ENCODE assay signal across 21 cellular contexts in genomic region chrX:128818690-128819089, GRCh38.
DNase-seq lines count a peak whose midpoint lies in the region; ATAC-seq, FAIRE-seq and TF ChIP-seq lines count a peak whose summit lies in the region.
"Had no signal": no experiment of that assay in that cellular context is flagged by ENCODE, and none has a peak within 500 bp of the region (broad histone marks: within the 10 kb centered on the region; RNA-seq: fewer than 3 reads in every experiment).

No MANE protein-coding gene starts in this region.

- no peaks in the 10 kb centered on the region for H3K36me3 ChIP-seq in HepG2 (replicated peaks in 1 of 2; ENCODE audit: control insufficient read depth in 1 of 2, insufficient read depth in 2 of 2, low read length in 2 of 2)
- no peaks in the 10 kb centered on the region for H3K36me3 ChIP-seq in right lobe of liver
- H3K36me3 ChIP-seq in pancreas, result no peaks in the 10 kb centered on the region
- H3K36me3 ChIP-seq in left ventricle myocardium inferior, result no peaks in the 10 kb centered on the region
- H3K36me3 ChIP-seq: HAP-1 had no signal

- CTCF ChIA-PET in HepG2 (lab: Yijun Ruan, JAX; ENCODE audit: low intra/inter-chr PET ratio, low total read pairs), result no interaction called here
- CTCF ChIA-PET in WTC11 (lab: Charles Lee), result interaction anchor here (1.6 kb wide), 2 partner anchors 37 to 55 kb away, joined by 4 to 6 read pairs; no protein-coding TSS in a partner anchor

- FAIRE-seq in HepG2 (lab: Jason Lieb, UNC) (no peak), pancreas (lab: Jason Lieb, UNC) (peak; percentile 75)
- FAIRE-seq: GM12891, GM18507, H54 had no signal

- WGBS in HepG2 (ENCODE audit: low lambda C conversion rate), result 36% methylated on average over 5 of the region's 5 CpGs
- 67% methylated on average over 5 of the region's 5 CpGs for WGBS in right lobe of liver (ENCODE audit: insufficient coverage, low coverage, low lambda C conversion rate, missing lambda C conversion rate)
- 69 to 73% methylated on average over 5 of the region's 5 CpGs for WGBS in pancreas, 2 donors

- H3K4me3 Mint-ChIP-seq in WTC11, result no peak overlapping the region
- no peak overlapping the region for H3K4me3 Mint-ChIP-seq in T-helper 17 cell
- H3K4me3 Mint-ChIP-seq: CD4-positive, alpha-beta memory T cell; HFFc6 had no signal

- no peaks in the 10 kb centered on the region for H3K9me3 Mint-ChIP-seq in WTC11
- H3K9me3 Mint-ChIP-seq: CD4-positive, alpha-beta memory T cell; HFFc6 had no signal

- no peaks in the 10 kb centered on the region for H3K27me3 Mint-ChIP-seq in WTC11 (ENCODE audit: low read depth)
- H3K27me3 Mint-ChIP-seq in T-helper 17 cell, result no peaks in the 10 kb centered on the region
- H3K27me3 Mint-ChIP-seq: CD4-positive, alpha-beta memory T cell had no signal

- peak; percentile 62; the same call in 2 of the 3 replicates for ATAC-seq in HepG2
- ATAC-seq in right lobe of liver, result no peak
- ATAC-seq in WTC11, result no peak
- no peak for ATAC-seq in pancreas
- no peak for ATAC-seq in T-helper 17 cell

- H3K9me3 ChIP-seq in HepG2 (ENCODE audit: low read length) (no peaks in the 10 kb centered on the region), right lobe of liver (no peaks in the 10 kb centered on the region), pancreas (no peaks in the 10 kb centered on the region), T-helper 17 cell (ENCODE audit: control insufficient read depth, low read length, poor library complexity, severe bottlenecking) (no peaks in the 10 kb centered on the region), left ventricle myocardium inferior (replicated peaks) (no peaks in the 10 kb centered on the region)
- H3K9me3 ChIP-seq: Caco-2, HAP-1 had no signal

- H3K4me2 ChIP-seq in HepG2 (ENCODE audit: low read depth, low read length), result no peak overlapping the region

- TF ChIP-seq EP300 in HepG2 (IDR thresholded peaks at IDR 0.05; ENCODE audit: low read depth in 2 of 2, low read length in 2 of 2) (no peak), HepG2 (CRISPR knock-in tag; IDR thresholded peaks at IDR 0.05; ENCODE audit: borderline replicate concordance) (no peak)

- intact Hi-C loops in HepG2 (cut with micrococcal nuclease; ENCODE audit: unreplicated experiment), result loop anchor here (5.0 to 10.0 kb wide), 3 partner anchors 156 to 544 kb away; no protein-coding TSS in a partner anchor
- intact Hi-C loops in right lobe of liver (cut with DNase I), result no loop called here
- intact Hi-C loops in pancreas (cut with DNase I), result no loop called here
- intact Hi-C loops in left ventricle myocardium inferior (cut with micrococcal nuclease), result no loop called here

- no peak for TF ChIP-seq RAD21 in HepG2 (CRISPR knock-in tag; IDR thresholded peaks at IDR 0.05)

- no peak overlapping the region for H3K27ac Mint-ChIP-seq in WTC11
- no peak overlapping the region for H3K27ac Mint-ChIP-seq in T-helper 17 cell
- H3K27ac Mint-ChIP-seq: CD4-positive, alpha-beta memory T cell; HFFc6 had no signal

- no peaks in the 10 kb centered on the region for H4K20me1 ChIP-seq in HepG2 (ENCODE audit: insufficient read depth, low read length)

- in situ Hi-C loops in HepG2 (cut with HindIII; ENCODE audit: extremely low pct_ligation_motif_present, low pct_unique_long_range_greater_than_20kb), result loop anchor here (25.0 kb wide), 1 partner anchor 294 kb away; no protein-coding TSS in a partner anchor

- TF ChIP-seq CTCF in HepG2 (CRISPR knock-in tag; IDR thresholded peaks at IDR 0.05) (no peak), right lobe of liver (IDR thresholded peaks at IDR 0.05) (no peak), WTC11 (IDR thresholded peaks at IDR 0.05) (no peak), pancreas (IDR thresholded peaks at IDR 0.05) (no peak), left ventricle myocardium inferior (IDR thresholded peaks at IDR 0.05; ENCODE audit: borderline replicate concordance) (no peak)

- POLR2A ChIA-PET in HepG2 (lab: Yijun Ruan, JAX) (no interaction called here), WTC11 (lab: Charles Lee) (no interaction called here)

- no peak overlapping the region for H2AFZ ChIP-seq in HepG2 (ENCODE audit: low read length)

- no peak for TF ChIP-seq POLR2A in HepG2 (IDR thresholded peaks at IDR 0.05; ENCODE audit: insufficient read depth in 1 of 2, low read depth in 2 of 2, low read length in 2 of 2)
- TF ChIP-seq POLR2A in right lobe of liver (IDR thresholded peaks at IDR 0.05), result no peak

- BruUV-seq in HepG2 (replicated peaks; lab: Mats Ljungman, UMichigan), result no TSS peak

- H3K4me3 ChIP-seq in HepG2 (replicated peaks in 1 of 3; ENCODE audit: insufficient read depth in 1 of 3, low read depth in 2 of 3, low read length in 3 of 3) (no peak overlapping the region), right lobe of liver (no peak overlapping the region), pancreas (no peak overlapping the region), left ventricle myocardium inferior (no peak overlapping the region)
- H3K4me3 ChIP-seq: HAP-1 had no signal

- H3K36me3 Mint-ChIP-seq in WTC11, result no peaks in the 10 kb centered on the region
- no peaks in the 10 kb centered on the region for H3K36me3 Mint-ChIP-seq in T-helper 17 cell (ENCODE audit: low read depth)
- H3K36me3 Mint-ChIP-seq: CD4-positive, alpha-beta memory T cell had no signal

- DNase-seq in HepG2 (ENCODE audit: low spot score), result peak; percentile 35
- no peak for DNase-seq in right lobe of liver
- DNase-seq in HT1080 (ENCODE audit: low read depth), result peak; percentile 0
- DNase-seq in WTC11 (ENCODE audit: low spot score), result no peak
- no peak for DNase-seq in pancreas
- DNase-seq in T-helper 17 cell, result no peak
- no peak for DNase-seq in medulla oblongata (ENCODE audit: extremely low spot score)
- no peak for DNase-seq in left ventricle myocardium inferior
- DNase-seq: 8988T; C1 segment of cervical spinal cord; Caco-2; CD4-positive, alpha-beta memory T cell; DMS153; DMS79 treated with DMSO at 0.1 percent for 48 hours; GF-D8; GOT3; HFFc6 had no signal

- H3K27me3 ChIP-seq in HepG2 (ENCODE audit: control insufficient read depth in 1 of 2, insufficient read depth in 2 of 2, low read length in 2 of 2), result no peaks in the 10 kb centered on the region
- no peaks in the 10 kb centered on the region for H3K27me3 ChIP-seq in right lobe of liver
- H3K27me3 ChIP-seq in pancreas, result no peaks in the 10 kb centered on the region
- no peaks in the 10 kb centered on the region for H3K27me3 ChIP-seq in left ventricle myocardium inferior (ENCODE audit: low read depth)

- H3K4me1 Mint-ChIP-seq in WTC11 (peaks cover 6% of the 10 kb centered on the region), T-helper 17 cell (no peaks in the 10 kb centered on the region)
- H3K4me1 Mint-ChIP-seq: CD4-positive, alpha-beta memory T cell had no signal

- H3K9ac ChIP-seq in HepG2 (ENCODE audit: insufficient read depth, low read depth, low read length), result no peak overlapping the region

- H3K79me2 ChIP-seq in HepG2 (ENCODE audit: insufficient read depth, low read length), result no peaks in the 10 kb centered on the region

- H3K4me1 ChIP-seq in HepG2 (ENCODE audit: insufficient read depth, low read length), result no peaks in the 10 kb centered on the region; the same call in 1 of the 2 replicates
- no peaks in the 10 kb centered on the region for H3K4me1 ChIP-seq in right lobe of liver
- H3K4me1 ChIP-seq in pancreas, result no peaks in the 10 kb centered on the region
- no peaks in the 10 kb centered on the region for H3K4me1 ChIP-seq in left ventricle myocardium inferior
- H3K4me1 ChIP-seq: Caco-2, HAP-1 had no signal

- H3K27ac ChIP-seq in HepG2 (ENCODE audit: extremely low read length, insufficient read depth, low read length), result no peak overlapping the region
- no peak overlapping the region for H3K27ac ChIP-seq in right lobe of liver
- no peak overlapping the region for H3K27ac ChIP-seq in pancreas
- H3K27ac ChIP-seq in left ventricle myocardium inferior (replicated peaks), result no peak overlapping the region

TF ChIP-seq in HepG2, 621 proteins besides CTCF, POLR2A, EP300 and RAD21 (continues in another document):
- TF ChIP-seq USF2 (IDR thresholded peaks at IDR 0.05; ENCODE audit: low read depth, low read length) (no peak), USF2 (CRISPR knock-in tag; IDR thresholded peaks at IDR 0.05; ENCODE audit: borderline replicate concordance) (no peak), NFRKB (IDR thresholded peaks at IDR 0.05) (no peak), CEBPG (CRISPR knock-in tag; IDR thresholded peaks at IDR 0.05) (0 out of 2 replicates have a peak, but pooled peaks have one; percentile 26)

TF ChIP-seq in WTC11, 78 proteins besides CTCF, POLR2A, EP300 and RAD21:
- TF ChIP-seq NR3C1 (CRISPR knock-in tag; conservative IDR thresholded peaks at IDR 0.05; ENCODE audit: low read depth) (no peak), ARID4B (CRISPR knock-in tag; IDR thresholded peaks at IDR 0.05; ENCODE audit: borderline replicate concordance) (no peak), GABPB1 (CRISPR knock-in tag; IDR thresholded peaks at IDR 0.05) (0 out of 2 replicates have a peak, but pooled peaks have one; percentile 28), GRHL2 (CRISPR knock-in tag; IDR thresholded peaks at IDR 0.05; ENCODE audit: insufficient replicate concordance, severe bottlenecking) (no peak), NFE2L1 (CRISPR knock-in tag; IDR thresholded peaks at IDR 0.05) (no peak)
TF ChIP-seq in WTC11: peak in this region for 1.

Comparison
In these comparisons a context has a peak if more than half of its experiments do, and no peak if none do; other contexts are left out.
1. DNase-seq: peak in HepG2 (single experiment) and HT1080 (single experiment); none in right lobe of liver (0 of 3), WTC11 (single experiment), pancreas (0 of 6), T-helper 17 cell (0 of 3), medulla oblongata (single experiment) and left ventricle myocardium inferior (single experiment).
2. Of the 50 proteins assayed by ChIP-seq in both HepG2 and WTC11: peak only in HepG2: none; only in WTC11: GABPB1; in both: none; in neither: 49.